Comparison of ENCODE assay signal across 18 cellular contexts in genomic region chr17:15184872-15185624, GRCh38.
"Had no signal": no experiment of that assay in that cellular context is flagged by ENCODE, and none has a peak within 500 bp of the region (broad histone marks: within the 10 kb centered on the region; RNA-seq: fewer than 3 reads in every experiment).

No MANE protein-coding gene starts in this region.

- H3K27ac ChIP-seq: vagina had no signal

- DNase-seq: activated CD4-positive, alpha-beta T cell treated with anti-CD3 and anti-CD28 coated beads for 48 hours; activated CD4-positive, CD25-positive, alpha-beta regulatory T cell; activated CD8-positive, alpha-beta T cell treated with anti-CD3 and anti-CD28 coated beads for 36 hours; activated naive CD4-positive, alpha-beta T cell treated with Interleukin-2 at 50 U/mL for 16 hours; activated naive CD8-positive, alpha-beta T cell treated with anti-CD3 and anti-CD28 coated beads, Interleukin-2, amount 10 ng/mL, durations not matched to agents 7 days and 5 days; activated T-cell treated with anti-CD3 and anti-CD28 coated beads, Interleukin-2, amount 50 U/mL, for 1 hour; effector CD4-positive, alpha-beta T cell; naive thymus-derived CD8-positive, alpha-beta T cell; posterior cingulate gyrus; retina; stimulated activated CD4-positive, alpha-beta T cell treated with anti-CD3 and anti-CD28 coated beads, Interleukin-15, amount 100 ng/mL, for 24 hours; stimulated activated CD4-positive, alpha-beta T cell treated with anti-CD3 and anti-CD28 coated beads, Interleukin-2, amount 100 ng/mL, for 48 hours had no signal

- H3K4me3 ChIP-seq: mucosa of descending colon, skin epidermis, vagina had no signal

- H3K27ac Mint-ChIP-seq: activated CD8-positive, alpha-beta T cell treated with anti-CD3 and anti-CD28 coated beads for 36 hours; activated naive CD8-positive, alpha-beta T cell treated with anti-CD3 and anti-CD28 coated beads, Interleukin-2, amount 10 ng/mL, durations not matched to agents 7 days and 5 days; activated T-helper 2 cell treated with anti-CD3 and anti-CD28 coated beads, Interferon-gamma antibody, Interleukin-2, Interleukin-4, amounts not matched to agents 10 μg/mL and 5 μg/mL and 100 μg/mL, durations not matched to agents 14 hours and 24 hours and 36 hours; stimulated activated naive CD8-positive, alpha-beta T cell treated with anti-CD3 and anti-CD28 coated beads, Interleukin-15, Interleukin-2, amounts not matched to agents 100 ng/mL and 50 ng/mL, for 24 hours had no signal

- H3K4me1 Mint-ChIP-seq: activated naive CD8-positive, alpha-beta T cell treated with anti-CD3 and anti-CD28 coated beads, Interleukin-2, amount 10 ng/mL, durations not matched to agents 7 days and 5 days; naive thymus-derived CD8-positive, alpha-beta T cell had no signal

- H3K36me3 Mint-ChIP-seq: activated naive CD8-positive, alpha-beta T cell treated with anti-CD3 and anti-CD28 coated beads, Interleukin-2, amount 10 ng/mL, durations not matched to agents 7 days and 5 days; naive thymus-derived CD8-positive, alpha-beta T cell had no signal

- H3K4me3 Mint-ChIP-seq: activated CD8-positive, alpha-beta T cell treated with anti-CD3 and anti-CD28 coated beads for 36 hours; activated naive CD8-positive, alpha-beta T cell treated with anti-CD3 and anti-CD28 coated beads, Interleukin-2, amount 10 ng/mL, durations not matched to agents 7 days and 5 days; naive thymus-derived CD8-positive, alpha-beta T cell; stimulated activated naive CD8-positive, alpha-beta T cell treated with anti-CD3 and anti-CD28 coated beads, Interleukin-15, Interleukin-2, amounts not matched to agents 100 ng/mL and 50 ng/mL, for 24 hours had no signal

- H3K27me3 ChIP-seq: vagina had no signal

- H3K9me3 Mint-ChIP-seq: activated CD8-positive, alpha-beta T cell treated with anti-CD3 and anti-CD28 coated beads for 36 hours; activated naive CD8-positive, alpha-beta T cell treated with anti-CD3 and anti-CD28 coated beads, Interleukin-2, amount 10 ng/mL, durations not matched to agents 7 days and 5 days; activated T-helper 2 cell treated with anti-CD3 and anti-CD28 coated beads, Interferon-gamma antibody, Interleukin-2, Interleukin-4, amounts not matched to agents 10 μg/mL and 5 μg/mL and 100 μg/mL, durations not matched to agents 14 hours and 24 hours and 36 hours; stimulated activated naive CD8-positive, alpha-beta T cell treated with anti-CD3 and anti-CD28 coated beads, Interleukin-15, Interleukin-2, amounts not matched to agents 100 ng/mL and 50 ng/mL, for 24 hours had no signal

- H3K9me3 ChIP-seq: mucosa of descending colon, vagina had no signal

- FAIRE-seq: TTC549 had no signal

- H3K36me3 ChIP-seq: vagina had no signal
